30 cellular contexts compared by ENCODE assay signal in the genomic region with DNA sequence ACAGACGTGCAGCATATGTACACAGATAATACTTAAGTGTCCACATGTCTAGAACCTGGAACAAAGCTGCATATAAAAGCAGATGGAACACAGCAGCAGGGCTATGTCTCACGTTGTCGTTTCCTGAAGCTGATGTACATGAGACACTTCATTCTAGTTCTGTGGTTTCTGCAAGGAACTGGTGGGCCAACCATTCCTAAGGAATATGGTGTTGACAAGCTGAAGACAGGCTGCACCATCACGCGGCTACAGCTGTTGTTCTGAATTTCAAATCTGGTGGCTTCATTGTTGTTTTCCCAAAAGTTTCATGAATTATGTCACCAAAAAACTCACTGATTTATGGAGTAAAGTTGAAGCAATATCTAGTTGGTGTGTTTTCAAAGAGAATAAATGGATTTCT. TPM values are rescaled to one million over a fixed set of nuclear protein-coding genes. Genes with fewer than 3 reads are reported as not detected.
A peak's percentile ranks its signal among the peaks of the same experiment; 100 is the strongest.
DNase-seq lines count a peak whose midpoint lies in the region; ATAC-seq, FAIRE-seq and TF ChIP-seq lines count a peak whose summit lies in the region.
"Had no signal": no experiment of that assay in that cellular context is flagged by ENCODE, and none has a peak within 500 bp of the region (broad histone marks: within the 10 kb centered on the region; RNA-seq: fewer than 3 reads in every experiment).

No MANE protein-coding gene starts in this region.

- H2AFZ ChIP-seq in HepG2 (ENCODE audit: low read length): no peak overlapping the region
- H2AFZ ChIP-seq: GM23338 had no signal

- H3K27ac Mint-ChIP-seq in chondrocyte (ENCODE audit: unreplicated experiment): peak overlapping the region; percentile 93
- H3K27ac Mint-ChIP-seq: GM23338, H9 had no signal

- ATAC-seq in HepG2 (no peak), left lung (peak; percentile 9)
- ATAC-seq: GM23338, Right ventricle myocardium inferior had no signal

- H3K9me3 ChIP-seq in liver (ENCODE audit: control insufficient read depth in 4 of 4, low read length in 3 of 4) (no peaks in the 10 kb centered on the region), HepG2 (ENCODE audit: low read length) (no peaks in the 10 kb centered on the region), left lung (no peaks in the 10 kb centered on the region)
- H3K9me3 ChIP-seq: BLaER1 treated with 17β-estradiol and CSF1 and Interleukin-3, amounts not matched to agents 10 nM and 100 nM; SJSA1 had no signal

- H3K4me1 Mint-ChIP-seq in chondrocyte (ENCODE audit: low read depth): peaks cover 20% of the 10 kb centered on the region

- H3K27ac ChIP-seq in liver (ENCODE audit: low read depth in 1 of 2, low read length in 2 of 2) (peak overlapping the region; percentile 76 to 91), HepG2 (ENCODE audit: extremely low read length, insufficient read depth, low read length) (no peak overlapping the region), left lung (peak overlapping the region in 1 of 2 donors; percentile 76)
- H3K27ac ChIP-seq: SJSA1 had no signal

- intact Hi-C loops in HepG2 (cut with micrococcal nuclease; ENCODE audit: unreplicated experiment) (no loop called here), left lung (cut with DNase I) (no loop called here)

- no peak overlapping the region for H3K4me3 ChIP-seq in liver (ENCODE audit: low read depth in 1 of 3, low read length in 3 of 3)
- no peak overlapping the region for H3K4me3 ChIP-seq in HepG2 (replicated peaks in 1 of 3; ENCODE audit: insufficient read depth in 1 of 3, low read depth in 2 of 3, low read length in 3 of 3)
- H3K4me3 ChIP-seq in left lung: no peak overlapping the region
- H3K4me3 ChIP-seq: BLaER1 treated with 17β-estradiol and CSF1 and Interleukin-3, amounts not matched to agents 10 nM and 100 nM; GM23338; SJSA1 had no signal

- no peaks in the 10 kb centered on the region for H3K9me3 Mint-ChIP-seq in chondrocyte (ENCODE audit: low read depth)
- H3K9me3 Mint-ChIP-seq: CD8-positive, alpha-beta memory T cell; GM23338; H9 had no signal

- in situ Hi-C loops in HepG2 (cut with HindIII; ENCODE audit: extremely low pct_ligation_motif_present, low pct_unique_long_range_greater_than_20kb): no loop called here

- no peak for FAIRE-seq in HepG2 (lab: Jason Lieb, UNC)
- FAIRE-seq: A204.1, GM12891, HTR-8/SVneo, RCC 7860 had no signal

- WGBS in liver: 90% methylated on average over 5 of the region's 5 CpGs
- 65% methylated on average over 5 of the region's 5 CpGs for WGBS in HepG2 (ENCODE audit: low lambda C conversion rate)

- H3K4me3 Mint-ChIP-seq in chondrocyte (ENCODE audit: unreplicated experiment): no peak overlapping the region
- H3K4me3 Mint-ChIP-seq: CD8-positive, alpha-beta memory T cell; GM23338; H9 had no signal

- no peaks in the 10 kb centered on the region for H3K27me3 Mint-ChIP-seq in chondrocyte (ENCODE audit: low read depth)
- H3K27me3 Mint-ChIP-seq: CD8-positive, alpha-beta memory T cell had no signal

- H3K9ac ChIP-seq in liver (ENCODE audit: low read depth in 1 of 2, low read length in 2 of 2): no peak overlapping the region
- H3K9ac ChIP-seq in HepG2 (ENCODE audit: insufficient read depth, low read depth, low read length): no peak overlapping the region
- H3K9ac ChIP-seq: BLaER1 treated with 17β-estradiol and CSF1 and Interleukin-3, amounts not matched to agents 10 nM and 100 nM had no signal

- H3K4me1 ChIP-seq in liver (ENCODE audit: control insufficient read depth in 4 of 4, insufficient read depth in 4 of 4, low read length in 3 of 4) (peaks cover 0 to 9% (median 2%) of the 10 kb centered on the region in 4 donors), HepG2 (ENCODE audit: insufficient read depth, low read length) (peaks cover 15% of the 10 kb centered on the region), left lung (peaks cover 0 to 60% of the 10 kb centered on the region in 2 donors)

- H3K36me3 Mint-ChIP-seq in chondrocyte (ENCODE audit: low read depth): no peaks in the 10 kb centered on the region

- TF ChIP-seq RAD21 in liver (IDR thresholded peaks at IDR 0.05): no peak
- no peak for TF ChIP-seq RAD21 in HepG2 (CRISPR knock-in tag; IDR thresholded peaks at IDR 0.05)

- no peaks in the 10 kb centered on the region for H3K79me2 ChIP-seq in HepG2 (ENCODE audit: insufficient read depth, low read length)

- H3K27me3 ChIP-seq in liver (ENCODE audit: control insufficient read depth in 4 of 4, insufficient read depth in 4 of 4, low read length in 3 of 4) (no peaks in the 10 kb centered on the region), HepG2 (ENCODE audit: control insufficient read depth in 1 of 2, insufficient read depth in 2 of 2, low read length in 2 of 2) (peaks cover 0 to 3% of the 10 kb centered on the region in 2 experiments; a peak in 2 of 5 replicates), left lung (no peaks in the 10 kb centered on the region)
- H3K27me3 ChIP-seq: BLaER1 treated with 17β-estradiol and CSF1 and Interleukin-3, amounts not matched to agents 10 nM and 100 nM; SJSA1 had no signal

- no TSS peak for BruUV-seq in HepG2 (replicated peaks; lab: Mats Ljungman, UMichigan)

- TF ChIP-seq EP300 in HepG2 (IDR thresholded peaks at IDR 0.05; ENCODE audit: low read depth in 2 of 2, low read length in 2 of 2) (no peak), HepG2 (CRISPR knock-in tag; IDR thresholded peaks at IDR 0.05; ENCODE audit: borderline replicate concordance) (no peak)

- TF ChIP-seq POLR2A in HepG2 (IDR thresholded peaks at IDR 0.05; ENCODE audit: insufficient read depth in 1 of 2, low read depth in 2 of 2, low read length in 2 of 2): no peak

- CTCF ChIA-PET in HepG2 (lab: Yijun Ruan, JAX; ENCODE audit: low intra/inter-chr PET ratio, low total read pairs): no interaction called here

- H3K36me3 ChIP-seq in liver (ENCODE audit: control insufficient read depth in 4 of 4, insufficient read depth in 3 of 4, low read depth in 1 of 4, low read length in 3 of 4) (peaks cover 0 to 11% (median 2%) of the 10 kb centered on the region in 4 donors), HepG2 (replicated peaks in 1 of 2; ENCODE audit: control insufficient read depth in 1 of 2, insufficient read depth in 2 of 2, low read length in 2 of 2) (no peaks in the 10 kb centered on the region), left lung (no peaks in the 10 kb centered on the region)
- H3K36me3 ChIP-seq: BLaER1 treated with 17β-estradiol and CSF1 and Interleukin-3, amounts not matched to agents 10 nM and 100 nM; SJSA1 had no signal

- TF ChIP-seq CTCF in liver (IDR thresholded peaks at IDR 0.05; ENCODE audit: low read depth, low read length, missing input control): no peak
- no peak for TF ChIP-seq CTCF in HepG2 (CRISPR knock-in tag; IDR thresholded peaks at IDR 0.05)
- TF ChIP-seq CTCF in chondrocyte (IDR thresholded peaks at IDR 0.05): no peak
- TF ChIP-seq CTCF in left lung (IDR thresholded peaks at IDR 0.05): no peak

- no peak overlapping the region for H3K4me2 ChIP-seq in HepG2 (ENCODE audit: low read depth, low read length)
- H3K4me2 ChIP-seq: GM23338 had no signal

- H4K20me1 ChIP-seq in HepG2 (ENCODE audit: insufficient read depth, low read length): no peaks in the 10 kb centered on the region
- H4K20me1 ChIP-seq: BLaER1 treated with 17β-estradiol and CSF1 and Interleukin-3, amounts not matched to agents 10 nM and 100 nM had no signal

- DNase-seq in HepG2 (ENCODE audit: low spot score): no peak
- DNase-seq in chondrocyte (ENCODE audit: low spot score): no peak
- DNase-seq in left lung: no peak
- DNase-seq in CD1c-positive myeloid dendritic cell (ENCODE audit: extremely low spot score): no peak
- no peak for DNase-seq in NCI-H2107 treated with DMSO at 0.1 percent for 48 hours (lab: John Stamatoyannopoulos, UW; ENCODE audit: unreplicated experiment)
- no peak for DNase-seq in NCI-H446 (lab: John Stamatoyannopoulos, UW)
- DNase-seq: AML-193; Calu3; CD8-positive, alpha-beta memory T cell; DMS79 treated with DMSO at 0.1 percent for 48 hours; GF-D8; H9; KBM-7; MM.1S; NCI-H1048; NCI-H1417; NCI-H1694; NCI-H2029 treated with DMSO at 0.1 percent for 48 hours; NCI-H2227 treated with DMSO at 0.1 percent for 48 hours; NCI-H510A; NCI-H69 had no signal

- POLR2A ChIA-PET in HepG2 (lab: Yijun Ruan, JAX): no interaction called here

TF ChIP-seq in liver, 16 proteins besides CTCF, POLR2A, EP300 and RAD21 (continues in another document):
- TF ChIP-seq JUND (IDR thresholded peaks at IDR 0.05) (no peak), FOXA1 (IDR thresholded peaks at IDR 0.05) (no peak), SP1 (IDR thresholded peaks at IDR 0.05) (no peak)

TF ChIP-seq in HepG2, 621 proteins besides CTCF, POLR2A, EP300 and RAD21 (continues in another document):
- TF ChIP-seq HOXA3 (CRISPR knock-in tag; IDR thresholded peaks at IDR 0.05) (no peak), ZNF740 (CRISPR knock-in tag; IDR thresholded peaks at IDR 0.05) (no peak), NR2F1 (CRISPR knock-in tag; IDR thresholded peaks at IDR 0.05) (no peak)

RNA-seq across cellular contexts. Expression of gene PRKAG2, which starts 33.7 kb away (rescaled TPM):
- 10 to 100 TPM in 1 of 2 donors, 1 to 10 TPM in 1; 3.6 to 25.1 TPM for total RNA-seq in liver
- polyA plus RNA-seq in liver: 10 to 100 TPM; 11.5 to 22.2 TPM
- 1.1 and 1.3 TPM in 2 replicates for total RNA-seq in HepG2 (2016; rRNA removed; fragmentation: Illumina TruSeq; extraction: Trizol)
- 1.3 and 1.8 TPM in 2 replicates for total RNA-seq in HepG2 (2016; cell fraction: cytosol; rRNA removed; fragmentation: Illumina TruSeq; extraction: Trizol; ENCODE audit: low read depth)
- 1.2 and 1.3 TPM in 2 replicates for total RNA-seq in HepG2 (2016; cell fraction: insoluble cytoplasmic fraction; rRNA removed; fragmentation: Illumina TruSeq; extraction: Trizol)
- 2.2 and 2.3 TPM in 2 replicates for total RNA-seq in HepG2 (2016; cell fraction: membrane; rRNA removed; fragmentation: Illumina TruSeq; extraction: Trizol)
- total RNA-seq in HepG2 (2016; cell fraction: nucleus; rRNA removed; fragmentation: Illumina TruSeq; extraction: Trizol): 0.78 TPM in 2 replicates
- polyA plus RNA-seq in HepG2 (2011; rRNA removed): 0.85 and 0.90 TPM in 2 replicates
- 0.47 and 0.62 TPM in 2 replicates for polyA plus RNA-seq in HepG2 (2011; cell fraction: cytosol; rRNA removed)
- 0.83 and 1.2 TPM in 2 replicates for polyA plus RNA-seq in HepG2 (2011; cell fraction: nucleus; rRNA removed)
- polyA plus RNA-seq in HepG2 (2012): 0.30 and 0.45 TPM in 2 replicates
- 2.1 and 2.9 TPM in 2 replicates for polyA plus RNA-seq in HepG2 (2016; cell fraction: cytosol; fragmentation: Illumina TruSeq; extraction: Trizol; ENCODE audit: low read depth)
- polyA plus RNA-seq in HepG2 (2016; cell fraction: insoluble cytoplasmic fraction; fragmentation: Illumina TruSeq; extraction: Trizol; ENCODE audit: low read depth): 1.7 and 2.3 TPM in 2 replicates
- polyA plus RNA-seq in HepG2 (2016; cell fraction: membrane; fragmentation: Illumina TruSeq; extraction: Trizol; ENCODE audit: low read depth): 3.3 and 3.5 TPM in 2 replicates
- polyA plus RNA-seq in HepG2 (2016; cell fraction: nucleus; fragmentation: Illumina TruSeq; extraction: Trizol; ENCODE audit: insufficient read depth, low read depth): 2.0 and 3.4 TPM in 2 replicates
- polyA minus RNA-seq in HepG2 (2011; rRNA and poly(A)+ RNA removed; ENCODE audit: low replicate concordance): 0.20 and 0.87 TPM in 2 replicates
- not detected in 2 replicates for polyA minus RNA-seq in HepG2 (2011; cell fraction: cytosol; rRNA and poly(A)+ RNA removed)
- polyA minus RNA-seq in HepG2 (2011; cell fraction: nucleus; rRNA and poly(A)+ RNA removed): 0.75 and 0.77 TPM in 2 replicates
- total RNA-seq in chondrocyte: 16.1 to 35.4 TPM (median 33.6 TPM) in 3 replicates
- total RNA-seq in left lung: 10 to 100 TPM; 23.3 to 34.6 TPM
